Comparison of ENCODE assay signal across 8 cellular contexts in the genomic region with DNA sequence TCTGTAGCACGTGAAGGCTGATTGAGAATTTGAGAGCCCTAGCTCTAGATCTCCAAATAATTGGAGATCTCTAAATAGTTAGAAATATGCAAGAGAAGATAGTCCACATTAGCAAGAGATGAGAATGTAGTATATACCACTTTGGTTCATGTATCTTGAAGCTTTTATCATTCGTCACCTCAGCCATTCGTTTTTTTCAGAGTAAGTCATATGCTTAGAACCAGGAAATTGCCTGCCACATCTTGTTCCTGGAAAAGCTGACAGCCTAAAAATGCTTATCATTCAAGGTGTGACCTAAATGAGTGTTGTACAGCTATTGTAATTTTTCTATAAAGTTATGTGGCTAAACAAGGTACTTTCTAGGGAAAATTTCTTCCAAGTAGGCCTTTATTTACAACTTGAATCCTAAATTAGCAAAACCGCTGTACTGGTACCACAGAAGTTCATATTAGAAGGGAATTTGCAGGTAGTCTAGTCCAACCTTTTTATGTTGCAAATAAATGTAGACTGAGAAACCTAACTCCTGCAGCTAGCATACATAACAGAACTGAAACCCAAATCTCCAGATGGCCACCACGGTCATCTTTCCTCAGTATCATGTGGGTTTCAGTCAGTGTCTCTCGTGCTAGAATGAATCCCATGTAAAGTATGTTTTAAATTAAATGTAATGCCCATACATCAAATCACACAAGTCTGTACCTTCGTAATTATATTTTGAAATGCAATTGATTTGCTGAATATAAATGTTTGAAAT. TPM values are rescaled to one million over a fixed set of nuclear protein-coding genes. Genes with fewer than 3 reads are reported as not detected.
DNase-seq lines count a peak whose midpoint lies in the region; ATAC-seq and TF ChIP-seq lines count a peak whose summit lies in the region.

No MANE protein-coding gene starts in this region.

- TF ChIP-seq EP300 in esophagus muscularis mucosa (IDR thresholded peaks at IDR 0.05) = no peak

- H3K4me3 ChIP-seq in PC-9 (no peak overlapping the region), mucosa of descending colon (no peak overlapping the region), esophagus muscularis mucosa (no peak overlapping the region)

- ATAC-seq in GM18519 (IDR thresholded peaks at IDR 0.05; ENCODE audit: low FRiP score, unreplicated experiment) (peak; percentile 84), HG02588 (IDR thresholded peaks at IDR 0.05; ENCODE audit: unreplicated experiment) (peak; percentile 83), mucosa of descending colon (peak; percentile 80)

- H3K36me3 ChIP-seq in PC-9 (ENCODE audit: low read depth) (peaks cover 69% of the 10 kb centered on the region), mucosa of descending colon (ENCODE audit: low read depth) (no peaks in the 10 kb centered on the region), esophagus muscularis mucosa (no peaks in the 10 kb centered on the region)

- H3K27me3 ChIP-seq in PC-9 (ENCODE audit: insufficient read depth, low read depth) (no peaks in the 10 kb centered on the region), esophagus muscularis mucosa (no peaks in the 10 kb centered on the region)

- BruUV-seq in PC-9 (replicated peaks; lab: Mats Ljungman, UMichigan) = no TSS peak

- H3K9me3 ChIP-seq in PC-9 (ENCODE audit: insufficient read depth, low read depth) = no peaks in the 10 kb centered on the region
- no peaks in the 10 kb centered on the region for H3K9me3 ChIP-seq in mucosa of descending colon
- no peaks in the 10 kb centered on the region for H3K9me3 ChIP-seq in esophagus muscularis mucosa

- H3K79me2 ChIP-seq in PC-9 (ENCODE audit: low read depth) = peaks cover 100% of the 10 kb centered on the region

- peak overlapping the region; percentile 7; the same call in 1 of the 2 replicates for H3K4me2 ChIP-seq in PC-9

- H3F3A ChIP-seq in PC-9 (ENCODE audit: insufficient read depth, low read depth) = peaks cover 98% of the 10 kb centered on the region

- POLR2A ChIA-PET in PC-9 (lab: Charles Lee; ENCODE audit: unreplicated experiment) = interaction anchor here (0.5 to 0.7 kb wide), 3 partner anchors 46 to 933 kb away, joined by 3 to 6 read pairs (median 3); no protein-coding TSS in a partner anchor

- no peak for TF ChIP-seq POLR2A in esophagus muscularis mucosa (IDR thresholded peaks at IDR 0.05; ENCODE audit: low read depth)

- H4K20me1 ChIP-seq in PC-9 (ENCODE audit: insufficient read depth) = peaks cover 93% of the 10 kb centered on the region

- no peaks in the 10 kb centered on the region for H3K9me2 ChIP-seq in PC-9 (ENCODE audit: insufficient read depth)

- intact Hi-C loops in PC-9 (cut with micrococcal nuclease; ENCODE audit: unreplicated experiment) (no loop called here), mucosa of descending colon (cut with DNase I, micrococcal nuclease) (no loop called here), esophagus muscularis mucosa (cut with DNase I) (no loop called here)

- DNase-seq in PC-9 (peak; percentile 9 to 43), mucosa of descending colon (peak in 1 of 3 donors; percentile 54), SIG-M5 (lab: John Stamatoyannopoulos, UW) (no peak), esophagus muscularis mucosa (ENCODE audit: extremely low spot score) (no peak), NCI-H2196 treated with DMSO at 0.1 percent for 48 hours (lab: John Stamatoyannopoulos, UW; ENCODE audit: unreplicated experiment) (no peak), midbrain (lab: John Stamatoyannopoulos, UW) (no peak)

- H3K4me1 ChIP-seq in PC-9 (replicated peaks; ENCODE audit: insufficient read depth) = peaks cover 26% of the 10 kb centered on the region
- peaks cover 29% of the 10 kb centered on the region for H3K4me1 ChIP-seq in mucosa of descending colon (ENCODE audit: low read depth)
- peaks cover 32 to 48% (median 34%) of the 10 kb centered on the region in 4 donors for H3K4me1 ChIP-seq in esophagus muscularis mucosa

- 79% methylated on average over 7 of the region's 7 CpGs for WGBS in esophagus muscularis mucosa

- CTCF ChIA-PET in PC-9 (lab: Charles Lee) = interaction anchor here (0.5 to 0.6 kb wide), 3 partner anchors 35 to 605 kb away, joined by 3 to 5 read pairs (median 3); no protein-coding TSS in a partner anchor

- TF ChIP-seq CTCF in PC-9 (conservative IDR thresholded peaks at IDR 0.05) (no peak), mucosa of descending colon (IDR thresholded peaks at IDR 0.05) (no peak), esophagus muscularis mucosa (IDR thresholded peaks at IDR 0.05) (no peak)

- H2AFZ ChIP-seq in PC-9 = no peak overlapping the region

- peak overlapping the region; percentile 46 for H3K27ac ChIP-seq in PC-9
- no peak overlapping the region for H3K27ac ChIP-seq in esophagus muscularis mucosa (replicated peaks in 1 of 4)

RNA-seq across cellular contexts. Expression of a gene that starts 48.6 kb away (rescaled TPM):
- total RNA-seq in PC-9 (2021) (79.4 and 106 TPM in 2 replicates), mucosa of descending colon (100 to 1,000 TPM; 107 to 132 (median 126) TPM), esophagus muscularis mucosa (10 to 100 TPM; 59.8 to 72.6 (median 65.6) TPM)

Comparison
In these comparisons a context has a peak if more than half of its experiments do, and no peak if none do; other contexts are left out.
1. DNase-seq: peak in PC-9 (2 of 2); none in SIG-M5 (single experiment), esophagus muscularis mucosa (single experiment), NCI-H2196 treated with DMSO at 0.1 percent for 48 hours (single experiment) and midbrain (single experiment).
2. Peak in every context shown above with its lines, with median percentiles within 50 percentile points of each other: ATAC-seq.